9 cellular contexts compared by ENCODE assay signal in the genomic region with DNA sequence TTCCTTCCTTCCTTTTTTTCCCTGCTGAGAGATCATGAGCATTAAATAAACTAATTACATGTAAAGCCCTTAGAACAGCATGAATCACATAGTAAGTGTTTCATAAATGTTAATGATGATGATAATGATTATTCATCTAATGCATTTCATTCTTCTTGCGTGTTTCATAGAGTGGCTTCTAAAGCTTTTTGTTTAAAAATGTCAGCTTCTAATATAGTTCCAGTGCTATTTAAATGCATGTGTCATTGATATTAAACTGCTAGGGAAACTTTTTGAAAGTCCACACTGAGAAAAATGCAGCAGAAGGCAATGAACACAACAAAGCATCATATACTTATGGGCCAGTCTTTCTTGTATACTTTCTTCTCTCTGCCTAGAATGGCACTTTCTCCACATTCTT.
"Had no signal": no experiment of that assay in that cellular context is flagged by ENCODE, and none has a peak within 500 bp of the region (broad histone marks: within the 10 kb centered on the region; RNA-seq: fewer than 3 reads in every experiment).

No MANE protein-coding gene starts in this region.

- H3K4me1 ChIP-seq: HAP-1 had no signal

- H3K9me3 Mint-ChIP-seq: GM23338, H9 had no signal

- H3K27ac Mint-ChIP-seq: GM23338, H9, HFFc6 had no signal

- ATAC-seq: GM23338, HCT116 had no signal

- H2AFZ ChIP-seq: GM23248, GM23338 had no signal

- DNase-seq: GM23248, GOT3, H7, H9, HCEC 1CT, HFFc6 had no signal

- H3K27ac ChIP-seq: GM23248 had no signal

- H3K4me3 Mint-ChIP-seq: GM23338, H9, HFFc6 had no signal

- H3K36me3 ChIP-seq: HAP-1 had no signal

- H3K4me3 ChIP-seq: GM23248, GM23338, HAP-1 had no signal

- H3K4me1 Mint-ChIP-seq: GM23338, H9 had no signal

- H3K9ac ChIP-seq: GM23248 had no signal

- H3K4me2 ChIP-seq: GM23338 had no signal

- H3K9me3 ChIP-seq: HAP-1 had no signal
